In the genomic region with DNA sequence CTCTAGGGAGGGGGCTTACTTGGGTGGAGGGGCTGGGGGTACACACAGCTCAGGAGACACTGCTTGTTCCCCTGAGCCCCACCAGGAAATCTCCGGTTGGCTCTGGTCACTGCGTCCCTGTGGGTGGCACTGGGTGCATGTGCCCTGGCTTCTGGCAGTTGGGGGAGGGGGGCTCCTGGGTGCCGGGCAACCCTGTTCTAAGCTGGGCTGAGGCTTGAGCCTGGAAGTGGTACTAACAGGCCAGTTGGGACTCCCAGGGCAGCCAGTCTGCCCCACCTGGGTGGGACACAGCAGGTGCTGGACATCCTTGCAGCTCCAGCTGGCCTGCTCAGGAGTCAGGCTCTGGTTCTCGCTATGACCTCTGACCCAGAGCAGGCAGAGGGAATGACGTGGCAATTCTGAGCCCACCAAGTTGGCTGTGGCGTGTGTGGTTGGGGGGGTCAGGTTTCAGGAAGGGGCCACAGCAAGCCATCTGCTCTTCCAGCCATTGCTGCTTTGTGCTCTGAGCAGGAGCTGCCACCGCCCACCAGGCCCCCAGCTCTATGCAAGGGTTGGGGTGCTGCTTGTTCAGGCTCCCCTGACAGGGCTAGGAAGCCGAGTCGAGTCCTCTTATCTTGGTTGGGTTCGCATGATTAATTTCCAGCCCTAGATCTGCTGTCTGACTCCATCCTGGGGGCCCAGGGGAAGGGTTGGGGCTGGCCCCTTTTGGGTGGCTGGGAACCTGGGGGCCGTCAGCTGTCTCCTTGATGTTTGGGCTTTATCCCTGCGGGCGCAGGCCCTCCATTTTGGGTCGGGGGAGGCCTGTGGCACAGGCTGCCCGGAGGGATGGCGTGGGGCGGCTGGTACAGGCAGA, we compare ENCODE assay signal across 14 cellular contexts. TPM values are rescaled to one million over a fixed set of nuclear protein-coding genes. Genes with fewer than 3 reads are reported as not detected.
DNase-seq lines count a peak whose midpoint lies in the region; ATAC-seq and FAIRE-seq lines count a peak whose summit lies in the region.
"Had no signal": no experiment of that assay in that cellular context is flagged by ENCODE, and none has a peak within 500 bp of the region (broad histone marks: within the 10 kb centered on the region; RNA-seq: fewer than 3 reads in every experiment).

No MANE protein-coding gene starts in this region.

- H3K36me3 Mint-ChIP-seq in T-cell, result peaks cover 8% of the 10 kb centered on the region

- H3K9me3 Mint-ChIP-seq in T-cell, result no peaks in the 10 kb centered on the region

- peak overlapping the region; percentile 45 for H3K27ac ChIP-seq in effector memory CD4-positive, alpha-beta T cell (ENCODE audit: insufficient read depth, low read length, poor library complexity, severe bottlenecking)
- H3K27ac ChIP-seq: prostate gland had no signal

- peak overlapping the region; percentile 68 to 87 for H3K27ac Mint-ChIP-seq in T-cell

- H3K4me3 ChIP-seq in effector memory CD4-positive, alpha-beta T cell (ENCODE audit: insufficient read depth, low read depth, low read length, poor library complexity, severe bottlenecking), result no peak overlapping the region
- H3K4me3 ChIP-seq: prostate gland had no signal

- DNase-seq in Right ventricle myocardium inferior (ENCODE audit: missing footprints), result peak; percentile 53
- DNase-seq in cardiac septum (ENCODE audit: low spot score), result no peak
- DNase-seq in T-cell, result no peak
- DNase-seq in effector memory CD4-positive, alpha-beta T cell, result no peak
- DNase-seq in urothelium cell line (ENCODE audit: low spot score), result no peak
- no peak for DNase-seq in NCI-H748 treated with DMSO at 0.1 percent for 48 hours (lab: John Stamatoyannopoulos, UW)
- DNase-seq: AML-193, NCI-H1092 treated with DMSO at 0.1 percent for 48 hours had no signal

- H3K36me3 ChIP-seq in effector memory CD4-positive, alpha-beta T cell (ENCODE audit: control insufficient read depth, insufficient read depth, low read length), result peaks cover 17% of the 10 kb centered on the region
- H3K36me3 ChIP-seq: prostate gland had no signal

- intact Hi-C loops in Right ventricle myocardium inferior (cut with DNase I), result no loop called here
- intact Hi-C loops in cardiac septum (cut with DNase I), result no loop called here

- H3K4me1 Mint-ChIP-seq in T-cell, result peaks cover 54 to 71% (median 58%) of the 10 kb centered on the region in 3 donors

- no peaks in the 10 kb centered on the region for H3K27me3 ChIP-seq in effector memory CD4-positive, alpha-beta T cell (replicated peaks; ENCODE audit: control insufficient read depth, insufficient read depth, low read length, poor library complexity, severe bottlenecking)

- ATAC-seq in Right ventricle myocardium inferior (no peak), T-cell (replicated peaks in 1 of 4) (no peak), HG03457 (IDR thresholded peaks at IDR 0.05; ENCODE audit: unreplicated experiment) (no peak), HG02678 (IDR thresholded peaks at IDR 0.05; ENCODE audit: unreplicated experiment) (no peak)

- FAIRE-seq in urothelium cell line (lab: Jason Lieb, UNC), result no peak
- FAIRE-seq: frontal cortex, RCC 7860 had no signal

- peaks cover 71% of the 10 kb centered on the region for H3K4me1 ChIP-seq in effector memory CD4-positive, alpha-beta T cell (ENCODE audit: control insufficient read depth, insufficient read depth, low read length, poor library complexity, severe bottlenecking)

- POLR2A ChIA-PET in T-cell (lab: Charles Lee), result no interaction called here

- CTCF ChIA-PET in T-cell (lab: Charles Lee), result interaction anchor here in 1 of 2 donors (0.6 kb wide), 1 partner anchor 498 kb away, joined by 5 read pairs; no protein-coding TSS in a partner anchor

- H3K9me3 ChIP-seq in effector memory CD4-positive, alpha-beta T cell (ENCODE audit: control insufficient read depth, low read length), result no peaks in the 10 kb centered on the region
- H3K9me3 ChIP-seq: prostate gland had no signal

- H3K4me3 Mint-ChIP-seq in T-cell, result peak overlapping the region in 2 of 3 donors; percentile 4 to 79

- no peaks in the 10 kb centered on the region for H3K27me3 Mint-ChIP-seq in T-cell

RNA-seq across cellular contexts. Expression of a gene that starts 0.6 kb away (rescaled TPM):
- 0.30 TPM for total RNA-seq in Right ventricle myocardium inferior
- total RNA-seq in cardiac septum, result 0.86 TPM
- total RNA-seq in T-cell, result 10 to 100 TPM in 2 of 5 donors, 1 to 10 TPM in 3; 4.5 to 20.8 (median 9.5) TPM

RNA-seq across cellular contexts. Expression of a gene that starts 12.9 kb away (rescaled TPM):
- 38.4 TPM for total RNA-seq in Right ventricle myocardium inferior
- 67.0 TPM for total RNA-seq in cardiac septum
- under 1 TPM in 3 of 5 donors, not detected in 2; 0.35 to 0.56 (median 0.44) TPM for total RNA-seq in T-cell
- total RNA-seq: mononuclear cell had no signal

RNA-seq across cellular contexts. Expression of a gene that starts 26.4 kb away (rescaled TPM):
- 39.0 TPM for total RNA-seq in Right ventricle myocardium inferior
- total RNA-seq in cardiac septum, result 66.0 TPM
- total RNA-seq in T-cell, result 10 to 100 TPM; 25.8 to 49.7 (median 40.1) TPM

RNA-seq across cellular contexts. Expression of a gene that starts 42.7 kb away (rescaled TPM):
- 6.6 TPM for total RNA-seq in Right ventricle myocardium inferior
- total RNA-seq in cardiac septum, result 3.1 TPM
- 10 to 100 TPM; 39.2 to 61.7 (median 57.3) TPM for total RNA-seq in T-cell

RNA-seq across cellular contexts. Expression of a gene that starts 43.3 kb away (rescaled TPM):
- total RNA-seq in Right ventricle myocardium inferior (0.49 TPM), cardiac septum (0.48 TPM), T-cell (1 to 10 TPM; 1.1 to 1.9 (median 1.5) TPM)

Comparison
In these comparisons a context has a peak if more than half of its experiments do, and no peak if none do; other contexts are left out.
1. RNA of a gene that starts 12.9 kb away (total RNA-seq): 67.0 TPM in cardiac septum (single experiment) and 38.4 TPM in Right ventricle myocardium inferior (single experiment); 0.35 to 0.56 TPM in T-cell; every median in the first group is over 10 times any median in the second.